In the genomic region with DNA sequence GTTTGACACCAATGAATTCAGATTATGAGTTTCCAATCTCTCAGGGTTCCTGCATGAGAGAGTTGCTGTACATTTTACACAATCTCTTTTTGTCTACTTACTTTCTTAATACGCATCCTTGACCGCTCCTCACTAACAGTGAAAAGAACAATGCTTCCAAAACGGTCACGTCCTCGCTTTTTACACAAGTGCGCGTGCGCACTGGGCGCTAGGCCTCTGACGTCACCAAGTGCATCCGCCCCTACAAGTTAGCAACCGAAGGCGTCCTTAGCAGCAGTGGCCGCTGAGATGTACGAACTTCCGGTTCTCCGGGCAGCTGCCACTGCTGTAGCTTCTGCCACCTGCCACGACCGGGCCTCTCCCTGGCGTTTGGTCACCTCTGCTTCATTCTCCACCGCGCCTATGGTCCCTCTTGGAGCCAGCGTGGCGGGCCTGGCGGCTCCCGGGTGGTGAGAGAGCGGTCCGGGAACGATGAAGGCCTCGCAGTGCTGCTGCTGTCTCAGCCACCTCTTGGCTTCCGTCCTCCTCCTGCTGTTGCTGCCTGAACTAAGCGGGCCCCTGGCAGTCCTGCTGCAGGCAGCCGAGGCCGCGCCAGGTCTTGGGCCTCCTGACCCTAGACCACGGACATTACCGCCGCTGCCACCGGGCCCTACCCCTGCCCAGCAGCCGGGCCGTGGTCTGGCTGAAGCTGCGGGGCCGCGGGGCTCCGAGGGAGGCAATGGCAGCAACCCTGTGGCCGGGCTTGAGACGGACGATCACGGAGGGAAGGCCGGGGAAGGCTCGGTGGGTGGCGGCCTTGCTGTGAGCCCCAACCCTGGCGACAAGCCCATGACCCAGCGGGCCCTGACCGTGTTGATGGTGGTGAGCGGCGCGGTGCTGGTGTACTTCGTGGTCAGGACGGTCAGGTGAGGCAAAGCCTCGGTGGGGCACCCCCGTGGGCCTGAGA, we compare ENCODE assay signal across 8 cellular contexts. TPM values are rescaled to one million over a fixed set of nuclear protein-coding genes. Genes with fewer than 3 reads are reported as not detected.
DNase-seq lines count a peak whose midpoint lies in the region; ATAC-seq and TF ChIP-seq lines count a peak whose summit lies in the region.

A gene (plus strand): TSS at position 315 of the 946 bp plus-strand sequence. CDS start 157 bp downstream, at position 472.

- peak; percentile 99 for ATAC-seq in HG02798 (IDR thresholded peaks at IDR 0.05; ENCODE audit: poor library complexity, unreplicated experiment)
- peak; percentile 96 to 99 (median 99) for ATAC-seq in heart right ventricle
- peak; percentile 98 for ATAC-seq in upper lobe of right lung

- WGBS in heart right ventricle, 2 donors: 0 to 1% methylated on average over 62 of the region's 62 CpGs

- H3K4me1 ChIP-seq in heart right ventricle (peaks cover 0 to 42% (median 26%) of the 10 kb centered on the region in 9 donors), upper lobe of right lung (peaks cover 27% of the 10 kb centered on the region)

- DNase-seq in NCI-H1436 (lab: John Stamatoyannopoulos, UW): peak; percentile 95
- DNase-seq in T follicular helper cell (ENCODE audit: low read depth): peak; percentile 91
- peak; percentile 89 for DNase-seq in amniotic epithelial cell (ENCODE audit: low read depth)
- peak; percentile 96 to 97 for DNase-seq in heart right ventricle
- peak; percentile 99 for DNase-seq in posterior vena cava (ENCODE audit: low spot score)
- peak; percentile 97 for DNase-seq in upper lobe of right lung

- H3K27ac ChIP-seq in heart right ventricle (peak within 1 kb of the TSS; percentile 28 to 95 (median 90)), upper lobe of right lung (peak within 1 kb of the TSS; percentile 91)

- TF ChIP-seq CTCF in GM12875 (IDR thresholded peaks at IDR 0.05; ENCODE audit: borderline replicate concordance, insufficient read depth, low read depth, low read length): no peak
- TF ChIP-seq CTCF in heart right ventricle (IDR thresholded peaks at IDR 0.05): no peak
- TF ChIP-seq CTCF in upper lobe of right lung (IDR thresholded peaks at IDR 0.05): no peak

- H3K4me3 ChIP-seq in GM12875 (ENCODE audit: low read depth, low read length) (peak within 1 kb of the TSS; percentile 63), heart right ventricle (peak within 1 kb of the TSS; percentile 63 to 90 (median 80)), upper lobe of right lung (peak within 1 kb of the TSS; percentile 68)

- H3K9me3 ChIP-seq in heart right ventricle (peaks cover 0 to 22% (median 12%) of the 10 kb centered on the region in 11 donors), upper lobe of right lung (peaks cover 12% of the 10 kb centered on the region)

- intact Hi-C loops in heart right ventricle (cut with DNase I): loop anchor here in 2 of 10 donors (5.0 to 10.0 kb wide), 2 partner anchors 367 to 369 kb away; a partner anchor contains a TSS
- intact Hi-C loops in posterior vena cava (cut with DNase I): no loop called here
- intact Hi-C loops in upper lobe of right lung (cut with DNase I): no loop called here

- H3K36me3 ChIP-seq in heart right ventricle (peaks cover 0 to 6% (median 0%) of the 10 kb centered on the region in 9 donors), upper lobe of right lung (no peaks in the 10 kb centered on the region)

- H3K27me3 ChIP-seq in heart right ventricle (no peaks in the 10 kb centered on the region), upper lobe of right lung (no peaks in the 10 kb centered on the region)

RNA-seq across cellular contexts. Expression of the gene that starts here (rescaled TPM):
- total RNA-seq in heart right ventricle: 10 to 100 TPM; 16.0 to 24.0 (median 20.1) TPM
- polyA plus RNA-seq in heart right ventricle: 10 to 100 TPM in 1 of 2 donors, 1 to 10 TPM in 1; 9.1 to 46.0 TPM
- total RNA-seq in posterior vena cava: 10 to 100 TPM; 14.5 to 21.7 TPM
- total RNA-seq in upper lobe of right lung: 21.7 TPM

Comparison
In these comparisons a context has a peak if more than half of its experiments do, and no peak if none do; other contexts are left out.
1. Peak in every context shown above with its lines: DNase-seq, ATAC-seq, H3K4me3 ChIP-seq and H3K27ac ChIP-seq.